8 cellular contexts compared by ENCODE assay signal in genomic region chr9:136791466-136792276, GRCh38. TPM values are rescaled to one million over a fixed set of nuclear protein-coding genes. Genes with fewer than 3 reads are reported as not detected.
DNase-seq lines count a peak whose midpoint lies in the region; ATAC-seq and TF ChIP-seq lines count a peak whose summit lies in the region.

No MANE protein-coding gene starts in this region.

- H3K27ac ChIP-seq in esophagus squamous epithelium, result peak overlapping the region; percentile 99 to 100 (median 99)
- peak overlapping the region; percentile 96 for H3K27ac ChIP-seq in neutrophil
- peak overlapping the region; percentile 87 to 92 for H3K27ac ChIP-seq in tibial artery

- peak; percentile 90 to 99 (median 97) for TF ChIP-seq CTCF in esophagus squamous epithelium (IDR thresholded peaks at IDR 0.05)
- TF ChIP-seq CTCF in neutrophil (IDR thresholded peaks at IDR 0.05), result peak; percentile 84
- TF ChIP-seq CTCF in tibial artery (IDR thresholded peaks at IDR 0.05), result peak; percentile 81 to 85

- H3K27me3 Mint-ChIP-seq in activated T-cell treated with anti-CD3 and anti-CD28 coated beads, Interleukin-2, amount 50 U/mL, for 4 hours (ENCODE audit: low read depth), result peaks cover 5% of the 10 kb centered on the region

- DNase-seq in EH (ENCODE audit: low read depth) (peak; percentile 20), NOMO-1 treated with dmso at 0.1 percent for 144 hours (lab: John Stamatoyannopoulos, UW; ENCODE audit: unreplicated experiment) (peak; percentile 62), esophagus squamous epithelium (lab: John Stamatoyannopoulos, UW) (no peak), tibial artery (peak; percentile 40 to 81), GDM1 (lab: John Stamatoyannopoulos, UW) (no peak)
- DNase-seq in activated T-cell treated with anti-CD3 and anti-CD28 coated beads, Interleukin-2, amount 50 U/mL, for 4 hours, result peak; percentile 62

- peak in 1 of 4 donors; percentile 22 for TF ChIP-seq POLR2A in esophagus squamous epithelium (IDR thresholded peaks at IDR 0.05)

- H3K4me1 ChIP-seq in esophagus squamous epithelium (peaks cover 11 to 50% (median 17%) of the 10 kb centered on the region in 3 donors), neutrophil (ENCODE audit: control insufficient read depth in 1 of 2, insufficient read depth in 1 of 2, low read depth in 1 of 2, low read length in 1 of 2) (peaks cover 42 to 63% of the 10 kb centered on the region in 2 experiments), tibial artery (peaks cover 0 to 28% (median 13%) of the 10 kb centered on the region in 4 donors)

- intact Hi-C loops in esophagus squamous epithelium (cut with DNase I), result no loop called here
- intact Hi-C loops in tibial artery (cut with DNase I; ENCODE audit: low total_unique reads), result loop anchor here (5.0 kb wide), 1 partner anchor 151 kb away; the partner anchor contains the start of gene FBXW5

- no peaks in the 10 kb centered on the region for H3K9me3 Mint-ChIP-seq in activated T-cell treated with anti-CD3 and anti-CD28 coated beads, Interleukin-2, amount 50 U/mL, for 4 hours

- H3K9me3 ChIP-seq in esophagus squamous epithelium, result no peaks in the 10 kb centered on the region
- H3K9me3 ChIP-seq in neutrophil, result no peaks in the 10 kb centered on the region
- no peaks in the 10 kb centered on the region for H3K9me3 ChIP-seq in tibial artery

- H3K27me3 ChIP-seq in esophagus squamous epithelium (peaks cover 0 to 14% (median 0%) of the 10 kb centered on the region in 4 donors), neutrophil (peaks cover 7% of the 10 kb centered on the region), tibial artery (peaks cover 0 to 23% of the 10 kb centered on the region in 2 donors)

- ATAC-seq in HG02884 (IDR thresholded peaks at IDR 0.05; ENCODE audit: unreplicated experiment), result peak; percentile 15
- peak; percentile 11 for ATAC-seq in activated T-cell treated with anti-CD3 and anti-CD28 coated beads, Interleukin-2, amount 50 U/mL, for 4 hours

- 4% methylated on average over 9 of the region's 34 CpGs; no CpG with 5 or more reads in 1 of the 2 donors for WGBS in esophagus squamous epithelium, 2 donors

- no peaks in the 10 kb centered on the region for H3K36me3 Mint-ChIP-seq in activated T-cell treated with anti-CD3 and anti-CD28 coated beads, Interleukin-2, amount 50 U/mL, for 4 hours (ENCODE audit: insufficient read depth)

- peaks cover 0 to 23% (median 3%) of the 10 kb centered on the region in 3 donors for H3K36me3 ChIP-seq in esophagus squamous epithelium
- no peaks in the 10 kb centered on the region for H3K36me3 ChIP-seq in neutrophil
- H3K36me3 ChIP-seq in tibial artery, result peaks cover 0 to 19% (median 0%) of the 10 kb centered on the region in 3 donors

- H3K4me1 Mint-ChIP-seq in activated T-cell treated with anti-CD3 and anti-CD28 coated beads, Interleukin-2, amount 50 U/mL, for 4 hours (ENCODE audit: low read depth), result peaks cover 25% of the 10 kb centered on the region

- peak overlapping the region; percentile 79 for H3K4me3 Mint-ChIP-seq in activated T-cell treated with anti-CD3 and anti-CD28 coated beads, Interleukin-2, amount 50 U/mL, for 4 hours

- H3K4me3 ChIP-seq in esophagus squamous epithelium, result peak overlapping the region; percentile 47 to 90 (median 79)
- H3K4me3 ChIP-seq in neutrophil (ENCODE audit: low read depth in 1 of 2, low read length in 1 of 2), result peak overlapping the region; percentile 73 to 89
- H3K4me3 ChIP-seq in tibial artery, result peak overlapping the region; percentile 71 to 72

RNA-seq across cellular contexts. Expression of gene TMEM141, which starts 0.5 kb away (rescaled TPM):
- 10 to 100 TPM; 49.5 to 53.0 (median 51.9) TPM for total RNA-seq in activated T-cell treated with anti-CD3 and anti-CD28 coated beads, Interleukin-2, amount 50 U/mL, for 4 hours
- 100 to 1,000 TPM; 109 to 129 (median 123) TPM for total RNA-seq in esophagus squamous epithelium

RNA-seq across cellular contexts. Expression of gene CCDC183, which starts 4.5 kb away (rescaled TPM):
- total RNA-seq in activated T-cell treated with anti-CD3 and anti-CD28 coated beads, Interleukin-2, amount 50 U/mL, for 4 hours, result under 1 TPM in 1 of 3 donors, not detected in 2; 0.49 TPM
- 1 to 10 TPM in 1 of 4 donors, not detected in 3; 2.1 TPM for total RNA-seq in esophagus squamous epithelium

RNA-seq across cellular contexts. Expression of gene RABL6, which starts 16.1 kb away (rescaled TPM):
- total RNA-seq in activated T-cell treated with anti-CD3 and anti-CD28 coated beads, Interleukin-2, amount 50 U/mL, for 4 hours, result 100 to 1,000 TPM in 2 of 3 donors, 10 to 100 TPM in 1; 90.6 to 103 (median 100) TPM
- total RNA-seq in esophagus squamous epithelium, result 10 to 100 TPM; 54.9 to 70.7 (median 61.5) TPM

RNA-seq across cellular contexts. Expression of gene LCN15, which starts 27.4 kb away (rescaled TPM):
- not detected for total RNA-seq in activated T-cell treated with anti-CD3 and anti-CD28 coated beads, Interleukin-2, amount 50 U/mL, for 4 hours
- total RNA-seq in esophagus squamous epithelium, result not detected

RNA-seq across cellular contexts. Expression of gene LCN8, which starts 33.6 kb away (rescaled TPM):
- not detected for total RNA-seq in activated T-cell treated with anti-CD3 and anti-CD28 coated beads, Interleukin-2, amount 50 U/mL, for 4 hours
- not detected for total RNA-seq in esophagus squamous epithelium

Comparison
In these comparisons a context has a peak if more than half of its experiments do, and no peak if none do; other contexts are left out.
1. DNase-seq: peak in EH (single experiment), NOMO-1 treated with dmso at 0.1 percent for 144 hours (single experiment), activated T-cell treated with anti-CD3 and anti-CD28 coated beads, Interleukin-2, amount 50 U/mL, for 4 hours (single experiment) and tibial artery (2 of 2); none in esophagus squamous epithelium (single experiment) and GDM1 (single experiment).
2. Peak in every context shown above with its lines, with median percentiles within 50 percentile points of each other: H3K27ac ChIP-seq, H3K4me3 ChIP-seq and CTCF ChIP-seq.